ENCODE assay signal across 8 cellular contexts in genomic region chr1:155134322-155134721, GRCh38. TPM values are rescaled to one million over a fixed set of nuclear protein-coding genes. Genes with fewer than 3 reads are reported as not detected.
DNase-seq lines count a peak whose midpoint lies in the region; ATAC-seq and TF ChIP-seq lines count a peak whose summit lies in the region.

No MANE protein-coding gene starts in this region.

- H3K79me2 ChIP-seq in DOHH2 (ENCODE audit: control insufficient read depth, low read length): peaks cover 38% of the 10 kb centered on the region
- H3K79me2 ChIP-seq in SU-DHL-6 (ENCODE audit: insufficient read depth, low read length): no peaks in the 10 kb centered on the region
- H3K79me2 ChIP-seq in fibroblast of lung (ENCODE audit: control insufficient read depth, insufficient read depth, low read length): peaks cover 16% of the 10 kb centered on the region

- H2AFZ ChIP-seq in SU-DHL-6 (ENCODE audit: low read depth, low read length, severe bottlenecking) (no peak overlapping the region), fibroblast of lung (ENCODE audit: low read length) (no peak overlapping the region)

- no peaks in the 10 kb centered on the region for H4K20me1 ChIP-seq in DOHH2 (ENCODE audit: control insufficient read depth, insufficient read depth, low read depth, low read length)
- H4K20me1 ChIP-seq in SU-DHL-6 (ENCODE audit: low read depth, low read length): no peaks in the 10 kb centered on the region
- no peaks in the 10 kb centered on the region for H4K20me1 ChIP-seq in fibroblast of lung (ENCODE audit: control insufficient read depth, extremely low read depth, insufficient read depth, low read length)

- ATAC-seq in gastrocnemius medialis (no peak), HG02973 (IDR thresholded peaks at IDR 0.05; ENCODE audit: unreplicated experiment) (no peak), GM19455 (IDR thresholded peaks at IDR 0.05; ENCODE audit: unreplicated experiment) (no peak)

- H3K4me1 ChIP-seq in DOHH2 (ENCODE audit: control insufficient read depth, low read length) (peaks cover 36% of the 10 kb centered on the region), fibroblast of lung (ENCODE audit: control insufficient read depth, extremely low read depth, insufficient read depth, low read length) (peaks cover 18% of the 10 kb centered on the region), gastrocnemius medialis (peaks cover 59 to 60% of the 10 kb centered on the region in 2 donors)

- intact Hi-C loops in gastrocnemius medialis (cut with DNase I; ENCODE audit: low total_unique reads): loop anchor here (2.0 to 10.0 kb wide), 2 partner anchors 38 to 730 kb away; partner anchors contain the start of genes IL6R, KRTCAP2 and TRIM46

- H3K36me3 ChIP-seq in DOHH2 (ENCODE audit: control insufficient read depth, low read length): peaks cover 26% of the 10 kb centered on the region
- H3K36me3 ChIP-seq in SU-DHL-6 (ENCODE audit: low read length): no peaks in the 10 kb centered on the region
- H3K36me3 ChIP-seq in fibroblast of lung (ENCODE audit: control insufficient read depth, insufficient read depth, low read length): no peaks in the 10 kb centered on the region
- peaks cover 0 to 12% of the 10 kb centered on the region in 2 donors for H3K36me3 ChIP-seq in gastrocnemius medialis

- peaks cover 16% of the 10 kb centered on the region for H3F3A ChIP-seq in DOHH2 (ENCODE audit: control insufficient read depth, insufficient read depth)
- H3F3A ChIP-seq in SU-DHL-6 (ENCODE audit: insufficient read depth): peaks cover 24% of the 10 kb centered on the region

- H3K9me2 ChIP-seq in DOHH2 (replicated peaks; ENCODE audit: control insufficient read depth, low read length): no peaks in the 10 kb centered on the region
- H3K9me2 ChIP-seq in SU-DHL-6 (replicated peaks; ENCODE audit: insufficient read depth, low read length): no peaks in the 10 kb centered on the region

- H3K9ac ChIP-seq in SU-DHL-6 (ENCODE audit: low read length): 0 out of 2 replicates have a peak overlapping the region, but pooled peaks have one; percentile 78
- no peak overlapping the region for H3K9ac ChIP-seq in fibroblast of lung (ENCODE audit: insufficient read depth, low read length)

- DNase-seq in fibroblast of lung (ENCODE audit: low read depth in 2 of 2) (no peak), gastrocnemius medialis (no peak), foreskin fibroblast (no peak)
- no peak for DNase-seq in stimulated activated CD4-positive, alpha-beta T cell treated with anti-CD3 and anti-CD28 coated beads, Interleukin-2, amount 100 ng/mL, for 48 hours

- no peak for TF ChIP-seq POLR2A in gastrocnemius medialis (IDR thresholded peaks at IDR 0.05)

- H3K27me3 ChIP-seq in DOHH2 (ENCODE audit: control insufficient read depth, low read length) (peaks cover 4% of the 10 kb centered on the region), SU-DHL-6 (ENCODE audit: low read length) (no peaks in the 10 kb centered on the region), fibroblast of lung (ENCODE audit: control insufficient read depth, insufficient read depth, low read length) (peaks cover 4% of the 10 kb centered on the region), gastrocnemius medialis (peaks cover 3 to 9% (median 6%) of the 10 kb centered on the region in 3 donors)

- H3K4me3 ChIP-seq in DOHH2 (ENCODE audit: low read length) (no peak overlapping the region), SU-DHL-6 (ENCODE audit: insufficient read depth, low read length, poor library complexity, severe bottlenecking) (no peak overlapping the region), fibroblast of lung (replicated peaks in 1 of 4; ENCODE audit: control extremely low read depth in 1 of 4, insufficient read depth in 1 of 4, low read depth in 3 of 4, low read length in 4 of 4) (peak overlapping the region in 1 of 4 experiments; percentile 82), gastrocnemius medialis (peak overlapping the region; percentile 82 to 93 (median 87)), foreskin fibroblast (ENCODE audit: low read depth in 1 of 2, low read length in 2 of 2) (peak overlapping the region in 1 of 2 donors; percentile 89)

- TF ChIP-seq CTCF in DOHH2 (IDR thresholded peaks at IDR 0.05; ENCODE audit: low read depth, low read length, poor library complexity, severe bottlenecking) (no peak), SU-DHL-6 (IDR thresholded peaks at IDR 0.05; ENCODE audit: insufficient read depth, low read length, poor library complexity, severe bottlenecking) (no peak), fibroblast of lung (conservative IDR thresholded peaks at IDR 0.05 in 1 of 2, IDR thresholded peaks at IDR 0.05 in 1 of 2; ENCODE audit: low read depth in 1 of 2, low read length in 2 of 2) (no peak), gastrocnemius medialis (IDR thresholded peaks at IDR 0.05 in 4 of 5, conservative IDR thresholded peaks at IDR 0.05 in 1 of 5) (no peak), foreskin fibroblast (IDR thresholded peaks at IDR 0.05; ENCODE audit: low read depth, low read length) (no peak)

- peak overlapping the region; percentile 98 for H3K4me2 ChIP-seq in DOHH2 (ENCODE audit: low read length)
- H3K4me2 ChIP-seq in SU-DHL-6 (ENCODE audit: low read depth, low read length, poor library complexity, severe bottlenecking): peak overlapping the region; percentile 76
- H3K4me2 ChIP-seq in fibroblast of lung (ENCODE audit: extremely low read depth, insufficient read depth, low read length): peak overlapping the region; percentile 92

- in situ Hi-C loops in gastrocnemius medialis (cut with MboI; ENCODE audit: low sequenced_read_pairs in 4 of 4): no loop called here

- H3K9me3 ChIP-seq in DOHH2 (ENCODE audit: control insufficient read depth, insufficient read depth, low read length) (no peaks in the 10 kb centered on the region), SU-DHL-6 (ENCODE audit: insufficient read depth, low read length) (no peaks in the 10 kb centered on the region), fibroblast of lung (ENCODE audit: control insufficient read depth, insufficient read depth, low read depth, low read length) (no peaks in the 10 kb centered on the region), gastrocnemius medialis (no peaks in the 10 kb centered on the region)

- no peak overlapping the region for H3K27ac ChIP-seq in DOHH2 (ENCODE audit: low read depth, low read length)
- H3K27ac ChIP-seq in SU-DHL-6 (ENCODE audit: low read depth, low read length): no peak overlapping the region
- no peak overlapping the region for H3K27ac ChIP-seq in fibroblast of lung (ENCODE audit: insufficient read depth, low read length)
- peak overlapping the region; percentile 96 to 100 (median 98) for H3K27ac ChIP-seq in gastrocnemius medialis

RNA-seq across cellular contexts. Expression of gene SLC50A1, which starts 1.3 kb away (rescaled TPM):
- total RNA-seq in fibroblast of lung (35.4 and 61.1 TPM in 2 replicates), gastrocnemius medialis (10 to 100 TPM in 1 of 4 donors, 1 to 10 TPM in 3; 3.5 to 11.4 (median 8.2) TPM)
- 29.4 and 36.0 TPM in 2 replicates for polyA plus RNA-seq in fibroblast of lung
- polyA plus RNA-seq in fibroblast of lung (2012): 25.1 and 30.4 TPM in 2 replicates
- 23.7 and 24.0 TPM in 2 replicates for polyA minus RNA-seq in fibroblast of lung (ENCODE audit: low replicate concordance)

RNA-seq across cellular contexts. Expression of gene DPM3, which starts 6.0 kb away (rescaled TPM):
- total RNA-seq in fibroblast of lung (27.7 and 40.5 TPM in 2 replicates), gastrocnemius medialis (10 to 100 TPM in 3 of 4 donors, 1 to 10 TPM in 1; 7.3 to 69.5 (median 57.9) TPM)
- 31.9 and 35.4 TPM in 2 replicates for polyA plus RNA-seq in fibroblast of lung
- 74.2 and 92.4 TPM in 2 replicates for polyA plus RNA-seq in fibroblast of lung (2012)
- polyA minus RNA-seq in fibroblast of lung (ENCODE audit: low replicate concordance): 9.8 and 13.2 TPM in 2 replicates

RNA-seq across cellular contexts. Expression of gene EFNA1, which starts 6.6 kb away (rescaled TPM):
- total RNA-seq in fibroblast of lung: 0.26 TPM in 1 of 2 replicates, not detected in the other
- 0.06 and 0.07 TPM in 2 replicates for polyA plus RNA-seq in fibroblast of lung
- not detected in 2 replicates for polyA plus RNA-seq in fibroblast of lung (2012)
- not detected in 2 replicates for polyA minus RNA-seq in fibroblast of lung (ENCODE audit: low replicate concordance)
- total RNA-seq in gastrocnemius medialis: 10 to 100 TPM; 12.6 to 35.1 (median 14.4) TPM

RNA-seq across cellular contexts. Expression of gene KRTCAP2, which starts 38.8 kb away (rescaled TPM):
- total RNA-seq in fibroblast of lung (122 and 125 TPM in 2 replicates), gastrocnemius medialis (100 to 1,000 TPM in 1 of 4 donors, 10 to 100 TPM in 3; 59.6 to 102 (median 91.6) TPM)
- 123 and 134 TPM in 2 replicates for polyA plus RNA-seq in fibroblast of lung
- 213 and 246 TPM in 2 replicates for polyA plus RNA-seq in fibroblast of lung (2012)
- 358 and 370 TPM in 2 replicates for polyA minus RNA-seq in fibroblast of lung (ENCODE audit: low replicate concordance)

RNA-seq across cellular contexts. Expression of gene TRIM46, which starts 39.3 kb away (rescaled TPM):
- 3.1 and 4.0 TPM in 2 replicates for total RNA-seq in fibroblast of lung
- 1.9 and 2.2 TPM in 2 replicates for polyA plus RNA-seq in fibroblast of lung
- polyA plus RNA-seq in fibroblast of lung (2012): 2.7 and 3.4 TPM in 2 replicates
- 4.6 and 5.3 TPM in 2 replicates for polyA minus RNA-seq in fibroblast of lung (ENCODE audit: low replicate concordance)
- not detected for total RNA-seq in gastrocnemius medialis

Comparison
In these comparisons a context has a peak if more than half of its experiments do, and no peak if none do; other contexts are left out.
1. H3K27ac ChIP-seq: peak in gastrocnemius medialis (4 of 4); none in DOHH2 (single experiment), SU-DHL-6 (single experiment) and fibroblast of lung (single experiment).
2. H3K4me3 ChIP-seq: peak in gastrocnemius medialis (4 of 4); none in DOHH2 (single experiment) and SU-DHL-6 (single experiment).
3. RNA of gene EFNA1, which starts 6.6 kb away (total RNA-seq): 12.6 to 35.1 TPM in gastrocnemius medialis; 0.26 TPM in fibroblast of lung; every median in the first group is over 10 times any median in the second.
4. Peak in every context shown above with its lines, with median percentiles within 50 percentile points of each other: H3K4me2 ChIP-seq.